ENCODE assay signal across 20 cellular contexts in the genomic region with DNA sequence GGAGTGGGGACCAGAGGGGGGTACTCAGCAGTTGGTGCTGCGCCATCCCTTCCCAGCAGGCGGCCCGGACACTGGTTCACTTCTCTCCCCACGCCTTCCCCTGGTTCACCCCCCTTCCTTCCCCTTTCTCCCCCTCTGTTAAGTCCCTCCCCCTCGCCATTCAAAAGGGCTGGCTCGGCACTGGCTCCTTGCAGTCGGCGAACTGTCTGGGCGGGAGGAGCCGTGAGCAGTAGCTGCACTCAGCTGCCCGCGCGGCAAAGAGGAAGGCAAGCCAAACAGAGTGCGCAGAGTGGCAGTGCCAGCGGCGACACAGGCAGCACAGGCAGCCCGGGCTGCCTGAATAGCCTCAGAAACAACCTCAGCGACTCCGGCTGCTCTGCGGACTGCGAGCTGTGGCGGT. TPM values are rescaled to one million over a fixed set of nuclear protein-coding genes. Genes with fewer than 3 reads are reported as not detected.
DNase-seq lines count a peak whose midpoint lies in the region; ATAC-seq, FAIRE-seq and TF ChIP-seq lines count a peak whose summit lies in the region.
"Not testable (repeated sequence)": the region's sequence is repeated elsewhere in the genome, so short reads cannot be mapped to it uniquely, and the experiment has no call there.
"Had no signal": no experiment of that assay in that cellular context is flagged by ENCODE, and none has a peak within 500 bp of the region (broad histone marks: within the 10 kb centered on the region; RNA-seq: fewer than 3 reads in every experiment).

A gene with protein sequence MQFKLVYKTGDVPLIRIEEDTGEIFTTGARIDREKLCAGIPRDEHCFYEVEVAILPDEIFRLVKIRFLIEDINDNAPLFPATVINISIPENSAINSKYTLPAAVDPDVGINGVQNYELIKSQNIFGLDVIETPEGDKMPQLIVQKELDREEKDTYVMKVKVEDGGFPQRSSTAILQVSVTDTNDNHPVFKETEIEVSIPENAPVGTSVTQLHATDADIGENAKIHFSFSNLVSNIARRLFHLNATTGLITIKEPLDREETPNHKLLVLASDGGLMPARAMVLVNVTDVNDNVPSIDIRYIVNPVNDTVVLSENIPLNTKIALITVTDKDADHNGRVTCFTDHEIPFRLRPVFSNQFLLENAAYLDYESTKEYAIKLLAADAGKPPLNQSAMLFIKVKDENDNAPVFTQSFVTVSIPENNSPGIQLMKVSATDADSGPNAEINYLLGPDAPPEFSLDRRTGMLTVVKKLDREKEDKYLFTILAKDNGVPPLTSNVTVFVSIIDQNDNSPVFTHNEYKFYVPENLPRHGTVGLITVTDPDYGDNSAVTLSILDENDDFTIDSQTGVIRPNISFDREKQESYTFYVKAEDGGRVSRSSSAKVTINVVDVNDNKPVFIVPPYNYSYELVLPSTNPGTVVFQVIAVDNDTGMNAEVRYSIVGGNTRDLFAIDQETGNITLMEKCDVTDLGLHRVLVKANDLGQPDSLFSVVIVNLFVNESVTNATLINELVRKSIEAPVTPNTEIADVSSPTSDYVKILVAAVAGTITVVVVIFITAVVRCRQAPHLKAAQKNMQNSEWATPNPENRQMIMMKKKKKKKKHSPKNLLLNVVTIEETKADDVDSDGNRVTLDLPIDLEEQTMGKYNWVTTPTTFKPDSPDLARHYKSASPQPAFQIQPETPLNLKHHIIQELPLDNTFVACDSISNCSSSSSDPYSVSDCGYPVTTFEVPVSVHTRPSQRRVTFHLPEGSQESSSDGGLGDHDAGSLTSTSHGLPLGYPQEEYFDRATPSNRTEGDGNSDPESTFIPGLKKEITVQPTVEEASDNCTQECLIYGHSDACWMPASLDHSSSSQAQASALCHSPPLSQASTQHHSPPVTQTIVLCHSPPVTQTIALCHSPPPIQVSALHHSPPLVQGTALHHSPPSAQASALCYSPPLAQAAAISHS (N-terminal part only) (plus strand): TSS at position 191 of the 400 bp plus-strand sequence. CDS start 56,804 bp downstream, outside the sequence.

- not testable (repeated sequence) for FAIRE-seq in HepG2 (lab: Jason Lieb, UNC)

- POLR2A ChIA-PET in HepG2 (lab: Yijun Ruan, JAX), result not testable (repeated sequence)

- peaks cover 60% of the 10 kb centered on the region for H3K27me3 ChIP-seq in GM23338 (ENCODE audit: insufficient read depth)
- not testable (repeated sequence) for H3K27me3 ChIP-seq in body of pancreas; HepG2 (ENCODE audit: control insufficient read depth in 1 of 2, insufficient read depth in 2 of 2, low read length in 2 of 2); tibial artery

- ATAC-seq in GM23338, result peak; percentile 59
- ATAC-seq in body of pancreas, result peak; percentile 53
- ATAC-seq in HepG2, result peak; percentile 48

- TF ChIP-seq RAD21 in HepG2 (CRISPR knock-in tag; IDR thresholded peaks at IDR 0.05), result not testable (repeated sequence)

- not testable (repeated sequence) for H3K27ac Mint-ChIP-seq in GM23338; glutamatergic neuron (ENCODE audit: unreplicated experiment)

- WGBS in body of pancreas, 2 donors, result no CpG with 5 or more reads among the region's 22 CpGs
- no CpG with 5 or more reads among the region's 22 CpGs for WGBS in HepG2 (ENCODE audit: low lambda C conversion rate)

- H3K9me2 ChIP-seq in GM23338 (ENCODE audit: insufficient read depth), result not testable (repeated sequence)

- intact Hi-C loops in body of pancreas (cut with DNase I); HepG2 (cut with micrococcal nuclease; ENCODE audit: unreplicated experiment); tibial artery (cut with DNase I; ENCODE audit: low total_unique reads): not testable (repeated sequence)

- H3K4me3 ChIP-seq in GM23338 (peak within 1 kb of the TSS; percentile 51), tibial artery (peak within 1 kb of the TSS; percentile 44 to 45)
- H3K4me3 ChIP-seq in body of pancreas; HepG2 (replicated peaks in 1 of 3; ENCODE audit: insufficient read depth in 1 of 3, low read depth in 2 of 3, low read length in 3 of 3): not testable (repeated sequence)

- CTCF ChIA-PET in HepG2 (lab: Yijun Ruan, JAX; ENCODE audit: low intra/inter-chr PET ratio, low total read pairs), result not testable (repeated sequence)

- not testable (repeated sequence) for H3K9me3 Mint-ChIP-seq in GM23338; glutamatergic neuron (ENCODE audit: unreplicated experiment)

- H4K20me1 ChIP-seq in GM23338 (replicated peaks; ENCODE audit: insufficient read depth); HepG2 (ENCODE audit: insufficient read depth, low read length): not testable (repeated sequence)

- not testable (repeated sequence) for H3K36me3 ChIP-seq in GM23338 (ENCODE audit: insufficient read depth); body of pancreas (replicated peaks in 1 of 2; ENCODE audit: insufficient read depth in 1 of 2, low read depth in 2 of 2); HepG2 (replicated peaks in 1 of 2; ENCODE audit: control insufficient read depth in 1 of 2, insufficient read depth in 2 of 2, low read length in 2 of 2); tibial artery

- not testable (repeated sequence) for H3K4me1 Mint-ChIP-seq in GM23338; glutamatergic neuron (ENCODE audit: low read depth, unreplicated experiment)

- H2AFZ ChIP-seq in GM23338; HepG2 (ENCODE audit: low read length): not testable (repeated sequence)

- H3K4me3 Mint-ChIP-seq in GM23338 (peak within 1 kb of the TSS; percentile 80), glutamatergic neuron (ENCODE audit: unreplicated experiment) (peak within 1 kb of the TSS; percentile 67)

- not testable (repeated sequence) for H3K9ac ChIP-seq in HepG2 (ENCODE audit: insufficient read depth, low read depth, low read length)

- not testable (repeated sequence) for BruUV-seq in HepG2 (replicated peaks; lab: Mats Ljungman, UMichigan)

- H3K79me2 ChIP-seq in GM23338 (replicated peaks; ENCODE audit: insufficient read depth); HepG2 (ENCODE audit: insufficient read depth, low read length): not testable (repeated sequence)

- DNase-seq in GM23338 (ENCODE audit: low spot score) (peak; percentile 62), NCI-H2171 treated with DMSO at 0.1 percent for 48 hours (lab: John Stamatoyannopoulos, UW) (peak; percentile 28), body of pancreas (peak in 1 of 4 donors; percentile 10), glutamatergic neuron (peak; percentile 33), putamen (ENCODE audit: low spot score) (peak; percentile 0), tibial artery (peak; percentile 35 to 75)
- peak; percentile 17 for DNase-seq in activated CD4-positive, alpha-beta T cell treated with anti-CD3 and anti-CD28 coated beads for 48 hours
- DNase-seq in HepG2 (ENCODE audit: low spot score), result not testable (repeated sequence)

- in situ Hi-C loops in HepG2 (cut with HindIII; ENCODE audit: extremely low pct_ligation_motif_present, low pct_unique_long_range_greater_than_20kb), result not testable (repeated sequence)

- H3K4me2 ChIP-seq in GM23338, result peak within 1 kb of the TSS; percentile 78
- H3K4me2 ChIP-seq in HepG2 (ENCODE audit: low read depth, low read length), result not testable (repeated sequence)

- H3K9me3 ChIP-seq in body of pancreas; HepG2 (ENCODE audit: low read length); tibial artery: not testable (repeated sequence)

- TF ChIP-seq POLR2A in body of pancreas (IDR thresholded peaks at IDR 0.05); HepG2 (IDR thresholded peaks at IDR 0.05; ENCODE audit: insufficient read depth in 1 of 2, low read depth in 2 of 2, low read length in 2 of 2): not testable (repeated sequence)

- H3F3A ChIP-seq in GM23338 (replicated peaks; ENCODE audit: low read depth), result not testable (repeated sequence)

- TF ChIP-seq CTCF in GM23338 (conservative IDR thresholded peaks at IDR 0.05; ENCODE audit: low read depth in 2 of 2); body of pancreas (IDR thresholded peaks at IDR 0.05); glutamatergic neuron (IDR thresholded peaks at IDR 0.05; ENCODE audit: partially characterized antibody, unreplicated experiment); HepG2 (CRISPR knock-in tag; IDR thresholded peaks at IDR 0.05); tibial artery (IDR thresholded peaks at IDR 0.05): not testable (repeated sequence)

- not testable (repeated sequence) for TF ChIP-seq EP300 in HepG2 (IDR thresholded peaks at IDR 0.05; ENCODE audit: low read depth in 2 of 2, low read length in 2 of 2); HepG2 (CRISPR knock-in tag; IDR thresholded peaks at IDR 0.05; ENCODE audit: borderline replicate concordance)

- H3K27ac ChIP-seq in GM23338 (ENCODE audit: low read depth); body of pancreas; HepG2 (ENCODE audit: extremely low read length, insufficient read depth, low read length): not testable (repeated sequence)
- H3K27ac ChIP-seq in tibial artery, result peak within 1 kb of the TSS in 1 of 2 donors; percentile 25

- not testable (repeated sequence) for H3K4me1 ChIP-seq in GM23338 (ENCODE audit: insufficient read depth); body of pancreas; HepG2 (ENCODE audit: insufficient read depth, low read length); tibial artery

- H3K36me3 Mint-ChIP-seq in GM23338 (ENCODE audit: low read depth); glutamatergic neuron (ENCODE audit: unreplicated experiment): not testable (repeated sequence)

- not testable (repeated sequence) for H3K27me3 Mint-ChIP-seq in GM23338 (ENCODE audit: insufficient read depth, low read depth, poor library complexity); glutamatergic neuron (ENCODE audit: unreplicated experiment)

RNA-seq across cellular contexts. Expression of the gene that starts here (rescaled TPM):
- 3.3 and 4.3 TPM in 2 replicates for total RNA-seq in GM23338 (2014; rRNA removed; shearing (Covaris generic))
- polyA plus RNA-seq in GM23338 (2016; fragmentation: Nextera tagmentation; extraction: Ambion mirVana) (2.8 and 5.0 TPM in 2 replicates), HepG2 (2011; rRNA removed) (under 0.01 TPM in 1 of 2 replicates, not detected in the other)
- total RNA-seq in body of pancreas (not detected), glutamatergic neuron (ENCODE audit: unreplicated experiment) (0.93 TPM), HepG2 (2016; rRNA removed; fragmentation: Illumina TruSeq; extraction: Trizol) (not detected in 2 replicates)
- not detected in 2 replicates for total RNA-seq in HepG2 (2016; cell fraction: cytosol; rRNA removed; fragmentation: Illumina TruSeq; extraction: Trizol; ENCODE audit: low read depth)
- total RNA-seq in HepG2 (2016; cell fraction: insoluble cytoplasmic fraction; rRNA removed; fragmentation: Illumina TruSeq; extraction: Trizol), result not detected in 2 replicates
- total RNA-seq in HepG2 (2016; cell fraction: membrane; rRNA removed; fragmentation: Illumina TruSeq; extraction: Trizol), result not detected in 2 replicates
- total RNA-seq in HepG2 (2016; cell fraction: nucleus; rRNA removed; fragmentation: Illumina TruSeq; extraction: Trizol), result not detected in 2 replicates
- not detected in 2 replicates for polyA plus RNA-seq in HepG2 (2011; cell fraction: cytosol; rRNA removed)
- not detected in 2 replicates for polyA plus RNA-seq in HepG2 (2011; cell fraction: nucleus; rRNA removed)
- not detected in 2 replicates for polyA plus RNA-seq in HepG2 (2012)
- not detected in 2 replicates for polyA plus RNA-seq in HepG2 (2016; cell fraction: cytosol; fragmentation: Illumina TruSeq; extraction: Trizol; ENCODE audit: low read depth)
- not detected in 2 replicates for polyA plus RNA-seq in HepG2 (2016; cell fraction: insoluble cytoplasmic fraction; fragmentation: Illumina TruSeq; extraction: Trizol; ENCODE audit: low read depth)
- not detected in 2 replicates for polyA plus RNA-seq in HepG2 (2016; cell fraction: membrane; fragmentation: Illumina TruSeq; extraction: Trizol; ENCODE audit: low read depth)
- not detected in 2 replicates for polyA plus RNA-seq in HepG2 (2016; cell fraction: nucleus; fragmentation: Illumina TruSeq; extraction: Trizol; ENCODE audit: insufficient read depth, low read depth)
- polyA minus RNA-seq in HepG2 (2011; rRNA and poly(A)+ RNA removed; ENCODE audit: low replicate concordance), result not detected in 2 replicates
- polyA minus RNA-seq in HepG2 (2011; cell fraction: cytosol; rRNA and poly(A)+ RNA removed), result not detected in 2 replicates
- polyA minus RNA-seq in HepG2 (2011; cell fraction: nucleus; rRNA and poly(A)+ RNA removed), result not detected in 2 replicates
- total RNA-seq: activated CD4-positive, alpha-beta T cell treated with anti-CD3 and anti-CD28 coated beads, Interleukin-2, amount 10 ng/mL, durations not matched to agents 7 days and 5 days; activated naive CD4-positive, alpha-beta T cell treated with anti-CD3 and anti-CD28 coated beads, Interleukin-2, amount 50 U/mL, for 72 hours; activated T-helper 1 cell treated with anti-CD3 and anti-CD28 coated beads, Interleukin-12 subunit alpha, Interleukin-12 subunit beta, Interleukin-2, Interleukin-4 antibody, amounts not matched to agents 30 ng/mL and 10 ng/mL and 1 ng/mL, durations not matched to agents 14 hours and 24 hours and 36 hours; G401; gastrocnemius medialis; HFFc6; HT1080; lung; posterior vena cava; T-helper 2 cell treated with Interferon-gamma antibody and Interleukin-4, amounts not matched to agents 100 ng/mL and 5 ng/mL, for 36 hours had no signal
- polyA plus RNA-seq: BJ, keratinocyte had no signal
